Comparison of ENCODE assay signal across 28 cellular contexts in genomic region chr18:56501896-56502295, GRCh38.
DNase-seq lines count a peak whose midpoint lies in the region; ATAC-seq and TF ChIP-seq lines count a peak whose summit lies in the region.
"Had no signal": no experiment of that assay in that cellular context is flagged by ENCODE, and none has a peak within 500 bp of the region (broad histone marks: within the 10 kb centered on the region; RNA-seq: fewer than 3 reads in every experiment).

No MANE protein-coding gene starts in this region.

- no peak overlapping the region for H3K4me3 ChIP-seq in mammary epithelial cell (replicated peaks in 1 of 3; ENCODE audit: insufficient read depth in 1 of 3, low read depth in 2 of 3, low read length in 3 of 3)
- H3K4me3 ChIP-seq in fibroblast of the aortic adventitia (ENCODE audit: low read depth, low read length): no peak overlapping the region
- no peak overlapping the region for H3K4me3 ChIP-seq in neural progenitor cell
- no peak overlapping the region for H3K4me3 ChIP-seq in testis
- H3K4me3 ChIP-seq: esophagus squamous epithelium, SJSA1 had no signal

- H3K4me1 ChIP-seq in mammary epithelial cell (ENCODE audit: insufficient read depth, low read length): no peaks in the 10 kb centered on the region
- no peaks in the 10 kb centered on the region for H3K4me1 ChIP-seq in neural progenitor cell
- H3K4me1 ChIP-seq in testis: no peaks in the 10 kb centered on the region
- H3K4me1 ChIP-seq in foreskin keratinocyte: no peaks in the 10 kb centered on the region
- H3K4me1 ChIP-seq: esophagus squamous epithelium, parathyroid adenoma, SJSA1 had no signal

- H3K4me1 Mint-ChIP-seq in MCF 10A (ENCODE audit: insufficient read depth, unreplicated experiment): peaks cover 8% of the 10 kb centered on the region
- no peaks in the 10 kb centered on the region for H3K4me1 Mint-ChIP-seq in neural progenitor cell
- H3K4me1 Mint-ChIP-seq: B cell had no signal

- no peaks in the 10 kb centered on the region for H3K36me3 ChIP-seq in mammary epithelial cell (ENCODE audit: insufficient read depth, low read length)
- H3K36me3 ChIP-seq in neural progenitor cell: no peaks in the 10 kb centered on the region
- H3K36me3 ChIP-seq in testis (ENCODE audit: low read depth, missing control alignments): no peaks in the 10 kb centered on the region
- H3K36me3 ChIP-seq: esophagus squamous epithelium, SJSA1 had no signal

- CTCF ChIA-PET in MCF 10A (lab: Yijun Ruan, JAX): no interaction called here
- CTCF ChIA-PET in mammary epithelial cell (lab: Charles Lee; ENCODE audit: low non-redundant PET): no interaction called here

- ATAC-seq in foreskin keratinocyte: no peak
- ATAC-seq: stimulated activated naive CD8-positive, alpha-beta T cell treated with anti-CD3 and anti-CD28 coated beads, Interleukin-15, amount 100 ng/mL, for 72 hours had no signal

- H3K9me3 Mint-ChIP-seq in MCF 10A (ENCODE audit: unreplicated experiment): no peaks in the 10 kb centered on the region
- H3K9me3 Mint-ChIP-seq in neural progenitor cell: peaks cover 6% of the 10 kb centered on the region
- H3K9me3 Mint-ChIP-seq: naive B cell; stimulated activated naive CD8-positive, alpha-beta T cell treated with anti-CD3 and anti-CD28 coated beads, Interleukin-15, amount 100 ng/mL, for 72 hours had no signal

- intact Hi-C loops in MCF 10A (cut with micrococcal nuclease): no loop called here
- intact Hi-C loops in mammary epithelial cell (cut with micrococcal nuclease): no loop called here
- intact Hi-C loops in testis (cut with DNase I; ENCODE audit: low total_unique reads): no loop called here

- H3K27ac ChIP-seq in mammary epithelial cell (ENCODE audit: insufficient read depth, low read depth, low read length) (no peak overlapping the region), neural progenitor cell (no peak overlapping the region), testis (peak overlapping the region; percentile 24 to 77), foreskin keratinocyte (no peak overlapping the region)
- H3K27ac ChIP-seq: esophagus squamous epithelium, parathyroid adenoma, SJSA1, VCaP had no signal

- no peak for DNase-seq in MCF 10A (ENCODE audit: unreplicated experiment)
- DNase-seq in mammary epithelial cell: no peak
- peak; percentile 79 for DNase-seq in fibroblast of the aortic adventitia (ENCODE audit: low read depth)
- no peak for DNase-seq in neural progenitor cell (ENCODE audit: low spot score)
- peak; percentile 64 for DNase-seq in testis
- DNase-seq in activated gamma-delta T cell treated with Interleukin-2 at 50 U/mL for 16 hours: no peak
- DNase-seq in foreskin keratinocyte: no peak
- no peak for DNase-seq in NCI-H2227 treated with DMSO at 0.1 percent for 48 hours (lab: John Stamatoyannopoulos, UW)
- DNase-seq: activated CD8-positive, alpha-beta memory T cell treated with anti-CD3 and anti-CD28 coated beads, Interleukin-2, amount 50 U/mL, for 48 hours; activated effector memory CD4-positive, alpha-beta T cell treated with anti-CD3 and anti-CD28 coated beads, Interleukin-2, amount 50 U/mL, for 16 hours; central memory CD4-positive, alpha-beta T cell; DND-41; effector CD4-positive, alpha-beta T cell; esophagus squamous epithelium; head of caudate nucleus; KG1; naive B cell; NCI-H187; NCI-H226; NCI-H82; small intestine; stimulated activated CD4-positive, alpha-beta T cell treated with anti-CD3 and anti-CD28 coated beads, Interleukin-4, amount 100 ng/mL, for 4 hours; stimulated activated naive CD8-positive, alpha-beta T cell treated with anti-CD3 and anti-CD28 coated beads, Interleukin-15, amount 100 ng/mL, for 72 hours; T-helper 2 cell had no signal

- H3K4me2 ChIP-seq in mammary epithelial cell (ENCODE audit: insufficient read depth, low read depth, low read length) (no peak overlapping the region), neural progenitor cell (no peak overlapping the region)

- peaks cover 4% of the 10 kb centered on the region for H3K27me3 ChIP-seq in mammary epithelial cell (ENCODE audit: insufficient read depth, low read length)
- H3K27me3 ChIP-seq in neural progenitor cell: no peaks in the 10 kb centered on the region
- H3K27me3 ChIP-seq in testis: no peaks in the 10 kb centered on the region
- H3K27me3 ChIP-seq in foreskin keratinocyte: no peaks in the 10 kb centered on the region
- H3K27me3 ChIP-seq: esophagus squamous epithelium, SJSA1 had no signal

- peaks cover 2% of the 10 kb centered on the region for H3K27me3 Mint-ChIP-seq in MCF 10A (ENCODE audit: insufficient read depth, unreplicated experiment)
- peaks cover 2% of the 10 kb centered on the region for H3K27me3 Mint-ChIP-seq in neural progenitor cell (ENCODE audit: insufficient read depth, low read depth)

- H3K79me2 ChIP-seq in mammary epithelial cell (ENCODE audit: insufficient read depth, low read length): no peaks in the 10 kb centered on the region
- H3K79me2 ChIP-seq in neural progenitor cell (ENCODE audit: low read depth): no peaks in the 10 kb centered on the region
- H3K79me2 ChIP-seq: parathyroid adenoma had no signal

- H3K27ac Mint-ChIP-seq in MCF 10A (ENCODE audit: low read depth, unreplicated experiment) (peak overlapping the region; percentile 36), neural progenitor cell (no peak overlapping the region)
- H3K27ac Mint-ChIP-seq: B cell; stimulated activated naive CD8-positive, alpha-beta T cell treated with anti-CD3 and anti-CD28 coated beads, Interleukin-15, amount 100 ng/mL, for 72 hours had no signal

- TF ChIP-seq CTCF in MCF 10A (IDR thresholded peaks at IDR 0.05; ENCODE audit: unreplicated experiment) (no peak), mammary epithelial cell (conservative IDR thresholded peaks at IDR 0.05 in 1 of 2, IDR thresholded peaks at IDR 0.05 in 1 of 2; ENCODE audit: extremely low read depth in 1 of 2, insufficient read depth in 1 of 2, low read depth in 1 of 2, low read length in 2 of 2) (no peak), fibroblast of the aortic adventitia (IDR thresholded peaks at IDR 0.05; ENCODE audit: insufficient read depth, low read length) (no peak), neural progenitor cell (IDR thresholded peaks at IDR 0.05) (no peak), testis (IDR thresholded peaks at IDR 0.05) (no peak), foreskin keratinocyte (conservative IDR thresholded peaks at IDR 0.05) (no peak)

- dilution Hi-C loops in mammary epithelial cell (cut with HindIII; ENCODE audit: low sequenced_read_pairs): no loop called here

- in situ Hi-C loops in mammary epithelial cell (cut with MboI; ENCODE audit: low sequenced_read_pairs in 2 of 2): no loop called here

- H3K9ac ChIP-seq in mammary epithelial cell (ENCODE audit: insufficient read depth, low read length) (no peak overlapping the region), neural progenitor cell (no peak overlapping the region)
- H3K9ac ChIP-seq: parathyroid adenoma had no signal

- TF ChIP-seq POLR2A in testis (IDR thresholded peaks at IDR 0.05): no peak

- WGBS in mammary epithelial cell (ENCODE audit: low coverage, missing lambda C conversion rate): 3% methylated on average over 3 of the region's 3 CpGs
- WGBS in testis, 2 donors: 31 to 37% methylated on average over 3 of the region's 3 CpGs

- no peaks in the 10 kb centered on the region for H4K20me1 ChIP-seq in mammary epithelial cell (ENCODE audit: insufficient read depth, low read length)
- no peaks in the 10 kb centered on the region for H4K20me1 ChIP-seq in neural progenitor cell (ENCODE audit: low read depth)

- H2AFZ ChIP-seq in mammary epithelial cell (ENCODE audit: low read depth, low read length) (no peak overlapping the region), neural progenitor cell (replicated peaks) (peak overlapping the region; percentile 26)
- H2AFZ ChIP-seq: parathyroid adenoma had no signal

- POLR2A ChIA-PET in MCF 10A (lab: Yijun Ruan, JAX): interaction anchor here (0.6 kb wide), 1 partner anchor 33 kb away, joined by 3 read pairs; no protein-coding TSS in a partner anchor

- H3F3A ChIP-seq in neural progenitor cell (ENCODE audit: low read depth): no peaks in the 10 kb centered on the region

- H3K9me3 ChIP-seq in mammary epithelial cell (replicated peaks; ENCODE audit: insufficient read depth, low read length): no peaks in the 10 kb centered on the region
- H3K9me3 ChIP-seq in neural progenitor cell (ENCODE audit: low read depth): no peaks in the 10 kb centered on the region
- H3K9me3 ChIP-seq in testis: no peaks in the 10 kb centered on the region
- H3K9me3 ChIP-seq: esophagus squamous epithelium, SJSA1 had no signal

- no TSS peak for BruUV-seq in MCF 10A (replicated peaks; lab: Mats Ljungman, UMichigan)
- BruUV-seq in mammary epithelial cell (replicated peaks; lab: Mats Ljungman, UMichigan): no TSS peak

- H3K4me3 Mint-ChIP-seq in MCF 10A (ENCODE audit: unreplicated experiment) (no peak overlapping the region), neural progenitor cell (no peak overlapping the region)
- H3K4me3 Mint-ChIP-seq: B cell; naive B cell; stimulated activated naive CD8-positive, alpha-beta T cell treated with anti-CD3 and anti-CD28 coated beads, Interleukin-15, amount 100 ng/mL, for 72 hours had no signal

- H3K36me3 Mint-ChIP-seq in MCF 10A (ENCODE audit: insufficient read depth, unreplicated experiment) (no peaks in the 10 kb centered on the region), neural progenitor cell (no peaks in the 10 kb centered on the region)
- H3K36me3 Mint-ChIP-seq: naive B cell had no signal

Comparison
In these comparisons a context has a peak if more than half of its experiments do, and no peak if none do; other contexts are left out.
1. DNase-seq: peak in fibroblast of the aortic adventitia (single experiment) and testis (single experiment); none in MCF 10A (single experiment), mammary epithelial cell (single experiment), neural progenitor cell (single experiment), activated gamma-delta T cell treated with Interleukin-2 at 50 U/mL for 16 hours (single experiment), foreskin keratinocyte (0 of 2) and NCI-H2227 treated with DMSO at 0.1 percent for 48 hours (single experiment).
2. H3K27ac ChIP-seq: peak in testis (2 of 2); none in mammary epithelial cell (single experiment), neural progenitor cell (single experiment) and foreskin keratinocyte (single experiment).